17 cellular contexts compared by ENCODE assay signal in genomic region chr1:247146671-247147070, GRCh38. TPM values are rescaled to one million over a fixed set of nuclear protein-coding genes. Genes with fewer than 3 reads are reported as not detected.
DNase-seq lines count a peak whose midpoint lies in the region; ATAC-seq, FAIRE-seq and TF ChIP-seq lines count a peak whose summit lies in the region.
"Had no signal": no experiment of that assay in that cellular context is flagged by ENCODE, and none has a peak within 500 bp of the region (broad histone marks: within the 10 kb centered on the region; RNA-seq: fewer than 3 reads in every experiment).

No MANE protein-coding gene starts in this region.

- no peaks in the 10 kb centered on the region for H3K9me1 ChIP-seq in endothelial cell of umbilical vein (replicated peaks; ENCODE audit: control insufficient read depth, extremely low read depth, insufficient read depth, low read length)

- TF ChIP-seq EP300 in SK-N-SH (IDR thresholded peaks at IDR 0.05; ENCODE audit: borderline replicate concordance in 1 of 2, low read depth in 1 of 2, low read length in 1 of 2): no peak

- H3K4me2 ChIP-seq in SK-N-SH (no peak overlapping the region), endothelial cell of umbilical vein (ENCODE audit: insufficient read depth, low read length) (no peak overlapping the region)
- H3K4me2 ChIP-seq: A549 had no signal

- ATAC-seq in SK-N-SH treated with all-trans-retinoic acid at 6 μM for 48 hours: no peak
- ATAC-seq: A549; activated naive CD4-positive, alpha-beta T cell treated with anti-CD3 and anti-CD28 coated beads, Interleukin-2, amount 50 U/mL, for 72 hours; effector memory CD8-positive, alpha-beta T cell; gastrocnemius medialis had no signal

- H3F3A ChIP-seq in SK-N-SH (replicated peaks; ENCODE audit: insufficient read depth): no peaks in the 10 kb centered on the region

- TF ChIP-seq RAD21 in SK-N-SH (IDR thresholded peaks at IDR 0.05; ENCODE audit: low read length): no peak

- H3K9ac ChIP-seq in SK-N-SH (no peak overlapping the region), NT2/D1 (ENCODE audit: insufficient read length, low read depth) (no peak overlapping the region), endothelial cell of umbilical vein (replicated peaks; ENCODE audit: extremely low read depth, insufficient read depth, low read length) (no peak overlapping the region)
- H3K9ac ChIP-seq: GM23248 had no signal

- H4K20me1 ChIP-seq in SK-N-SH (ENCODE audit: insufficient read depth): no peaks in the 10 kb centered on the region
- no peaks in the 10 kb centered on the region for H4K20me1 ChIP-seq in endothelial cell of umbilical vein (replicated peaks; ENCODE audit: control insufficient read depth, extremely low read depth, insufficient read depth, low read length)

- no TSS peak for BruUV-seq in endothelial cell of umbilical vein (replicated peaks; lab: Mats Ljungman, UMichigan)

- H3K27ac ChIP-seq in SK-N-SH (ENCODE audit: low read depth in 2 of 2, low read length in 1 of 2) (no peak overlapping the region), endothelial cell of umbilical vein (ENCODE audit: insufficient read depth, low read depth, low read length) (no peak overlapping the region)
- H3K27ac ChIP-seq: A549, gastrocnemius medialis, GM23248 had no signal

- H3K79me2 ChIP-seq in SK-N-SH (ENCODE audit: insufficient read depth): peaks cover 3% of the 10 kb centered on the region; the same call in 1 of the 2 replicates
- peaks cover 2% of the 10 kb centered on the region for H3K79me2 ChIP-seq in endothelial cell of umbilical vein (ENCODE audit: control insufficient read depth, insufficient read depth, low read length)

- no peak overlapping the region for H3K4me3 ChIP-seq in SK-N-SH (ENCODE audit: low read depth in 2 of 2, low read length in 1 of 2)
- no peak overlapping the region for H3K4me3 ChIP-seq in NT2/D1 (ENCODE audit: insufficient read length, low read depth)
- no peak overlapping the region for H3K4me3 ChIP-seq in endothelial cell of umbilical vein (replicated peaks in 1 of 3; ENCODE audit: insufficient read depth in 1 of 3, low read depth in 1 of 3, low read length in 3 of 3)
- H3K4me3 ChIP-seq in retinal pigment epithelial cell (ENCODE audit: low read length): no peak overlapping the region
- H3K4me3 ChIP-seq: A549, gastrocnemius medialis, GM23248 had no signal

- H3K9me3 ChIP-seq in SK-N-SH (no peaks in the 10 kb centered on the region), NT2/D1 (ENCODE audit: insufficient read depth, low read length) (peaks cover 63% of the 10 kb centered on the region), endothelial cell of umbilical vein (replicated peaks; ENCODE audit: control insufficient read depth, insufficient read depth, low read length) (peaks cover 2% of the 10 kb centered on the region)

- no peaks in the 10 kb centered on the region for H3K9me2 ChIP-seq in SK-N-SH

- H3K36me3 ChIP-seq in SK-N-SH (replicated peaks in 1 of 2; ENCODE audit: control insufficient read depth in 1 of 2, insufficient read depth in 2 of 2, low read length in 1 of 2) (peaks cover 13 to 42% of the 10 kb centered on the region in 2 experiments), NT2/D1 (ENCODE audit: insufficient read depth, insufficient read length, low read length) (peaks cover 49% of the 10 kb centered on the region), endothelial cell of umbilical vein (ENCODE audit: control insufficient read depth in 2 of 2, extremely low read depth in 1 of 2, insufficient read depth in 2 of 2, low read length in 2 of 2) (peaks cover 0 to 1% of the 10 kb centered on the region in 2 experiments)

- CTCF ChIA-PET in SK-N-SH (lab: Yijun Ruan, JAX) (interaction anchor here (0.6 to 0.9 kb wide), 4 partner anchors 14 to 284 kb away, joined by 3 read pairs; no protein-coding TSS in a partner anchor), endothelial cell of umbilical vein (lab: Charles Lee) (interaction anchor here (0.8 kb wide), 1 partner anchor 11 kb away, joined by 3 read pairs; no protein-coding TSS in a partner anchor)

- DNase-seq in SK-N-SH (peak; percentile 20), NT2/D1 (ENCODE audit: low read depth, low spot score) (peak; percentile 18), endothelial cell of umbilical vein (ENCODE audit: low read depth, low spot score) (no peak), retinal pigment epithelial cell (ENCODE audit: low read depth) (no peak), NCI-H526 (lab: John Stamatoyannopoulos, UW) (no peak), T1000 (lab: John Stamatoyannopoulos, UW) (no peak), C1 segment of cervical spinal cord (lab: John Stamatoyannopoulos, UW) (no peak)
- DNase-seq: activated CD8-positive, alpha-beta memory T cell treated with anti-CD3 and anti-CD28 coated beads, Interleukin-2, amount 50 U/mL, for 4 hours; effector memory CD8-positive, alpha-beta T cell; gastrocnemius medialis; GM23248; NCI-H146; stimulated activated CD4-positive, alpha-beta T cell treated with anti-CD3 and anti-CD28 coated beads, Interleukin-2, amount 100 ng/mL, for 48 hours had no signal

- H3K27me3 ChIP-seq in SK-N-SH (ENCODE audit: insufficient read depth) (no peaks in the 10 kb centered on the region), NT2/D1 (ENCODE audit: insufficient read depth, insufficient read length) (no peaks in the 10 kb centered on the region), endothelial cell of umbilical vein (ENCODE audit: control insufficient read depth in 2 of 2, insufficient read depth in 2 of 2, low read length in 2 of 2) (no peaks in the 10 kb centered on the region)
- H3K27me3 ChIP-seq: gastrocnemius medialis had no signal

- POLR2A ChIA-PET in SK-N-SH (lab: Yijun Ruan, JAX) (no interaction called here), endothelial cell of umbilical vein (lab: Charles Lee) (no interaction called here)

- no peak for TF ChIP-seq POLR2A in endothelial cell of umbilical vein (IDR thresholded peaks at IDR 0.05; ENCODE audit: low read depth, low read length)

- H2AFZ ChIP-seq in SK-N-SH (ENCODE audit: low read depth) (no peak overlapping the region), endothelial cell of umbilical vein (ENCODE audit: low read depth, low read length) (no peak overlapping the region)
- H2AFZ ChIP-seq: GM23248 had no signal

- intact Hi-C loops in endothelial cell of umbilical vein (cut with micrococcal nuclease): no loop called here

- TF ChIP-seq CTCF in SK-N-SH (IDR thresholded peaks at IDR 0.05) (peak; percentile 29; the same call in 1 of the 2 replicates), endothelial cell of umbilical vein (IDR thresholded peaks at IDR 0.05; ENCODE audit: extremely low read depth in 1 of 2, insufficient read depth in 1 of 2, low read depth in 1 of 2, low read length in 2 of 2) (peak; percentile 9 to 25), retinal pigment epithelial cell (conservative IDR thresholded peaks at IDR 0.05; ENCODE audit: low read depth, low read length) (peak; percentile 31)

- dilution Hi-C loops in endothelial cell of umbilical vein (cut with MboI; ENCODE audit: extremely low pct_ligation_motif_present, low sequenced_read_pairs): no loop called here

- H3K4me1 ChIP-seq in SK-N-SH (ENCODE audit: control insufficient read depth in 1 of 2, insufficient read depth in 2 of 2, low read depth in 1 of 2, low read length in 1 of 2) (no peaks in the 10 kb centered on the region), NT2/D1 (ENCODE audit: insufficient read depth, insufficient read length) (no peaks in the 10 kb centered on the region), endothelial cell of umbilical vein (ENCODE audit: control insufficient read depth, extremely low read depth, insufficient read depth, low read length) (no peaks in the 10 kb centered on the region)
- H3K4me1 ChIP-seq: A549, gastrocnemius medialis had no signal

- no peak for FAIRE-seq in endothelial cell of umbilical vein (lab: Jason Lieb, UNC)
- FAIRE-seq: A549, islet of Langerhans had no signal

- 97% methylated on average over 3 of the region's 3 CpGs for WGBS in SK-N-SH (ENCODE audit: low lambda C conversion rate)

TF ChIP-seq in SK-N-SH treated with all-trans-retinoic acid at 6 μM for 48 hours, 23 proteins besides CTCF, POLR2A, EP300 and RAD21:
- TF ChIP-seq ZFP30 (CRISPR knock-in tag; IDR thresholded peaks at IDR 0.05): no peak
TF ChIP-seq in SK-N-SH treated with all-trans-retinoic acid at 6 μM for 48 hours: peak in this region for 0.

TF ChIP-seq in endothelial cell of umbilical vein, 7 proteins besides CTCF, POLR2A, EP300 and RAD21:
- TF ChIP-seq FOS (IDR thresholded peaks at IDR 0.05; ENCODE audit: borderline replicate concordance, insufficient read depth, low read length): no peak

RNA-seq across cellular contexts. Expression of gene ZNF124, which starts 25.1 kb away (rescaled TPM):
- polyA plus RNA-seq in SK-N-SH (2012; rRNA removed) (2.7 and 3.8 TPM in 2 replicates), endothelial cell of umbilical vein (2.8 and 3.5 TPM in 2 replicates)
- polyA plus RNA-seq in SK-N-SH (2012; cell fraction: cytosol; rRNA removed): 4.2 and 4.3 TPM in 2 replicates
- 4.8 and 6.7 TPM in 2 replicates for polyA plus RNA-seq in SK-N-SH (2012; cell fraction: nucleus; rRNA removed)
- total RNA-seq in endothelial cell of umbilical vein: 20.3 and 25.6 TPM in 2 replicates
- polyA plus RNA-seq in endothelial cell of umbilical vein (2011; cell fraction: cytosol; rRNA removed): 5.9 and 6.0 TPM in 2 replicates
- polyA plus RNA-seq in endothelial cell of umbilical vein (2011; cell fraction: nucleus; rRNA removed): 13.8 and 16.3 TPM in 2 replicates
- polyA plus RNA-seq in endothelial cell of umbilical vein (2012): 6.2 and 8.5 TPM in 2 replicates
- 24.5 and 24.9 TPM in 2 replicates for polyA minus RNA-seq in endothelial cell of umbilical vein
- 82.1 TPM for polyA minus RNA-seq in endothelial cell of umbilical vein (2011; cell fraction: cytosol; rRNA and poly(A)+ RNA removed)
- polyA minus RNA-seq in endothelial cell of umbilical vein (2011; cell fraction: nucleus; rRNA and poly(A)+ RNA removed): 23.2 and 34.7 TPM in 2 replicates

RNA-seq across cellular contexts. Expression of gene ZNF669, which starts 42.5 kb away (rescaled TPM):
- polyA plus RNA-seq in SK-N-SH (2012; rRNA removed) (3.3 and 3.7 TPM in 2 replicates), endothelial cell of umbilical vein (2.3 and 2.4 TPM in 2 replicates)
- polyA plus RNA-seq in SK-N-SH (2012; cell fraction: cytosol; rRNA removed): 4.4 and 4.6 TPM in 2 replicates
- polyA plus RNA-seq in SK-N-SH (2012; cell fraction: nucleus; rRNA removed): 2.5 and 5.1 TPM in 2 replicates
- total RNA-seq in endothelial cell of umbilical vein: 7.8 and 9.7 TPM in 2 replicates
- 3.3 and 3.5 TPM in 2 replicates for polyA plus RNA-seq in endothelial cell of umbilical vein (2011; cell fraction: cytosol; rRNA removed)
- polyA plus RNA-seq in endothelial cell of umbilical vein (2011; cell fraction: nucleus; rRNA removed): 3.0 and 3.9 TPM in 2 replicates
- 3.4 and 4.3 TPM in 2 replicates for polyA plus RNA-seq in endothelial cell of umbilical vein (2012)
- 3.8 and 5.3 TPM in 2 replicates for polyA minus RNA-seq in endothelial cell of umbilical vein
- 3.4 TPM for polyA minus RNA-seq in endothelial cell of umbilical vein (2011; cell fraction: cytosol; rRNA and poly(A)+ RNA removed)
- 5.1 and 6.4 TPM in 2 replicates for polyA minus RNA-seq in endothelial cell of umbilical vein (2011; cell fraction: nucleus; rRNA and poly(A)+ RNA removed)

Comparison
In these comparisons a context has a peak if more than half of its experiments do, and no peak if none do; other contexts are left out.
1. DNase-seq: peak in SK-N-SH (single experiment) and NT2/D1 (single experiment); none in endothelial cell of umbilical vein (single experiment), retinal pigment epithelial cell (single experiment), NCI-H526 (0 of 2), T1000 (single experiment) and C1 segment of cervical spinal cord (0 of 14).
2. Peak in every context shown above with its lines, with median percentiles within 50 percentile points of each other: CTCF ChIP-seq.